In genomic region chr7:98200364-98200763, GRCh38 we compare ENCODE assay signal across 12 cellular contexts. TPM values are rescaled to one million over a fixed set of nuclear protein-coding genes. Genes with fewer than 3 reads are reported as not detected.
DNase-seq lines count a peak whose midpoint lies in the region; ATAC-seq, FAIRE-seq and TF ChIP-seq lines count a peak whose summit lies in the region.
"Had no signal": no experiment of that assay in that cellular context is flagged by ENCODE, and none has a peak within 500 bp of the region (broad histone marks: within the 10 kb centered on the region; RNA-seq: fewer than 3 reads in every experiment).

No MANE protein-coding gene starts in this region.

- intact Hi-C loops in A673 (cut with micrococcal nuclease; ENCODE audit: unreplicated experiment): no loop called here

- H3K9me3 ChIP-seq in A673 (ENCODE audit: low read depth, low read length, poor library complexity, severe bottlenecking): no peaks in the 10 kb centered on the region

- CTCF ChIA-PET in T-cell (lab: Charles Lee): no interaction called here
- CTCF ChIA-PET in A673 (lab: Charles Lee): no interaction called here

- peak overlapping the region in 1 of 3 donors; percentile 83 for H3K4me3 Mint-ChIP-seq in T-cell

- peaks cover 54 to 67% (median 56%) of the 10 kb centered on the region in 3 donors for H3K4me1 Mint-ChIP-seq in T-cell

- no peak overlapping the region for H3K4me3 ChIP-seq in A673 (ENCODE audit: low read depth, low read length, poor library complexity, severe bottlenecking)

- H3K27me3 Mint-ChIP-seq in T-cell: no peaks in the 10 kb centered on the region

- TF ChIP-seq POLR2A in GM12891 (IDR thresholded peaks at IDR 0.05; ENCODE audit: low read depth, low read length): no peak

- FAIRE-seq in GM12891 (lab: Jason Lieb, UNC): peak; percentile 90
- FAIRE-seq: D721Med, urothelium cell line had no signal

- peaks cover 0 to 6% (median 0%) of the 10 kb centered on the region in 3 donors for H3K9me3 Mint-ChIP-seq in T-cell

- DNase-seq in GM12891 (ENCODE audit: insufficient read length, low spot score) (no peak), T-cell (no peak), NOMO-1 (lab: John Stamatoyannopoulos, UW; ENCODE audit: unreplicated experiment in 2 of 2) (no peak), A673 (ENCODE audit: low spot score) (no peak), activated gamma-delta T cell treated with Interleukin-2 at 50 U/mL for 16 hours (no peak), iPS-NIHi11 (ENCODE audit: low spot score) (no peak)
- DNase-seq: activated CD4-positive, alpha-beta T cell treated with anti-CD3 and anti-CD28 coated beads, Interleukin-2, amount 50 U/mL, for 48 hours had no signal

- no peaks in the 10 kb centered on the region for H3K27me3 ChIP-seq in A673 (replicated peaks; ENCODE audit: insufficient read depth, low read depth, low read length, poor library complexity)

- peak overlapping the region; percentile 36 to 94 for H3K27ac Mint-ChIP-seq in T-cell

- ATAC-seq in GM19438 (IDR thresholded peaks at IDR 0.05; ENCODE audit: low read depth, unreplicated experiment) (peak; percentile 46), HG03025 (IDR thresholded peaks at IDR 0.05; ENCODE audit: low FRiP score, unreplicated experiment) (peak; percentile 30), T-cell (replicated peaks in 1 of 4) (peak in 1 of 4 experiments; percentile 5)
- ATAC-seq: HCT116 had no signal

- POLR2A ChIA-PET in T-cell (lab: Charles Lee): no interaction called here
- POLR2A ChIA-PET in A673 (lab: Charles Lee; ENCODE audit: low non-redundant PET): no interaction called here

- no peaks in the 10 kb centered on the region for H3K4me1 ChIP-seq in A673 (ENCODE audit: insufficient read depth, low read length, poor library complexity, severe bottlenecking)

- no peaks in the 10 kb centered on the region for H3K36me3 ChIP-seq in A673 (ENCODE audit: insufficient read depth, low read length, poor library complexity, severe bottlenecking)

- no peak overlapping the region for H3K27ac ChIP-seq in A673 (ENCODE audit: low read depth, low read length, poor library complexity, severe bottlenecking)

- TF ChIP-seq CTCF in A673 (conservative IDR thresholded peaks at IDR 0.05; ENCODE audit: low read depth, low read length): no peak

- BruUV-seq in A673 (replicated peaks; lab: Mats Ljungman, UMichigan): no TSS peak

- peaks cover 34% of the 10 kb centered on the region for H3K36me3 Mint-ChIP-seq in T-cell

TF ChIP-seq in GM12891, 5 proteins besides CTCF, POLR2A, EP300 and RAD21:
- TF ChIP-seq PAX5 (IDR thresholded peaks at IDR 0.05; ENCODE audit: insufficient read depth, low read length, severe bottlenecking): peak; percentile 99
- TF ChIP-seq SPI1 (IDR thresholded peaks at IDR 0.05; ENCODE audit: low read depth, low read length): 0 out of 2 replicates have a peak, but pooled peaks have one; percentile 3
- TF ChIP-seq POLR2AphosphoS5 (IDR thresholded peaks at IDR 0.05; ENCODE audit: low read depth, low read length): no peak
- TF ChIP-seq POU2F2 (IDR thresholded peaks at IDR 0.05; ENCODE audit: low read depth, low read length): peak; percentile 95

RNA-seq across cellular contexts. Expression of gene BHLHA15, which starts 10.9 kb away (rescaled TPM):
- 0.33 TPM for polyA plus RNA-seq in GM12891 (2012; ENCODE audit: low read depth, missing spikeins)
- total RNA-seq in T-cell: under 1 TPM in 1 of 5 donors, not detected in 4; 0.55 TPM
- total RNA-seq in A673 (2021): 0.64 and 1.3 TPM in 2 replicates

RNA-seq across cellular contexts. Expression of gene TECPR1, which starts 51.7 kb away (rescaled TPM):
- 6.0 TPM for polyA plus RNA-seq in GM12891 (2012; ENCODE audit: low read depth, missing spikeins)
- 100 to 1,000 TPM; 118 to 192 (median 162) TPM for total RNA-seq in T-cell
- 21.2 and 25.9 TPM in 2 replicates for total RNA-seq in A673 (2021)
